In the genomic region with DNA sequence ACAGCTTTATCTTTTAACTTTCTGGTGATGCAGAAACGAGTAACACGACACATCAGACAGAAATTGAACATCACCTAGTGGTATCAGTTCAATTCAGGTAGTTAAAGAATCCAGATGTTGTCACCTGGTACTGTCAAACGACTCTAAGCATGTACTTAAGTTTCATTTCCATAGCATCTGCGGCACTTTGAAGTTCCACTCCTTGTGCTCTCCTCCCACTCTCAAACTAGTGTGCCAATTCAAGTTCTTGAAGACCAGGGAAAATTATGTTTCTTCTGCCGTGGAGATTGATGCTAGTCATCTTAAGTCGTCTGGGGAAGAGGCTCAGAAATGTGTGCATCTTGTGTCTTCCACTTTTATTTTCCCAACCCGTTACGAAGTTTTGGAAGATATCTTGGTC, we compare ENCODE assay signal across 12 cellular contexts. TPM values are rescaled to one million over a fixed set of nuclear protein-coding genes. Genes with fewer than 3 reads are reported as not detected.
DNase-seq lines count a peak whose midpoint lies in the region; ATAC-seq, FAIRE-seq and TF ChIP-seq lines count a peak whose summit lies in the region.
"Had no signal": no experiment of that assay in that cellular context is flagged by ENCODE, and none has a peak within 500 bp of the region (broad histone marks: within the 10 kb centered on the region; RNA-seq: fewer than 3 reads in every experiment).

No MANE protein-coding gene starts in this region.

- intact Hi-C loops in left cardiac atrium (cut with DNase I) (no loop called here), uterus (cut with DNase I; ENCODE audit: low total_unique reads) (no loop called here)

- H3K56ac ChIP-seq in H1 (replicated peaks; ENCODE audit: insufficient read length, low read depth, low read length), result no peak overlapping the region

- H3K4me2 ChIP-seq in H1 (ENCODE audit: insufficient read depth in 1 of 2, low read depth in 2 of 2, low read length in 2 of 2), result peak overlapping the region; percentile 75 to 84

- 51% methylated on average over 8 of the region's 8 CpGs; no CpG with 5 or more reads in 1 of the 2 experiments for WGBS in H1 (ENCODE audit: extremely low coverage in 1 of 2, insufficient coverage in 1 of 2, insufficient read length in 1 of 2, insufficient replicate concordance in 2 of 2, low coverage in 1 of 2, low lambda C conversion rate in 2 of 2, missing lambda C conversion rate in 1 of 2), 2 experiments

- H3K27ac ChIP-seq in cardiac muscle cell, result no peak overlapping the region
- no peak overlapping the region for H3K27ac ChIP-seq in H1 (ENCODE audit: low read depth, low read length)
- peak overlapping the region; percentile 79 to 85 for H3K27ac ChIP-seq in uterus

- H3K4me3 ChIP-seq in cardiac muscle cell (peak overlapping the region; percentile 90), H1 (ENCODE audit: extremely low read depth in 1 of 4, insufficient read depth in 2 of 4, low read depth in 3 of 4, low read length in 4 of 4) (peak overlapping the region; percentile 59 to 87 (median 79); a peak in 7 of 8 replicates), uterus (peak overlapping the region; percentile 38 to 50)

- no peak for TF ChIP-seq EP300 in H1 (IDR thresholded peaks at IDR 0.05; ENCODE audit: borderline replicate concordance in 1 of 2, low read depth in 2 of 2, low read length in 2 of 2)

- H2AK5ac ChIP-seq in H1 (ENCODE audit: low read depth, low read length), result no peak overlapping the region

- H3K79me2 ChIP-seq in H1 (ENCODE audit: control insufficient read depth in 1 of 2, insufficient read depth in 2 of 2, low read length in 2 of 2), result peaks cover 0 to 20% of the 10 kb centered on the region in 2 experiments; a peak in 2 of 4 replicates

- CTCF ChIA-PET in H1 (lab: Charles Lee; ENCODE audit: partially characterized antibody), result no interaction called here

- no peak overlapping the region for H3K14ac ChIP-seq in H1 (ENCODE audit: insufficient read length)

- no peaks in the 10 kb centered on the region for H4K20me1 ChIP-seq in H1 (replicated peaks in 1 of 2; ENCODE audit: control insufficient read depth in 1 of 2, insufficient read depth in 2 of 2, low read length in 2 of 2)

- H4K8ac ChIP-seq in H1 (ENCODE audit: extremely low read depth, insufficient read depth, low read length), result no peak overlapping the region

- H2AFZ ChIP-seq in H1 (ENCODE audit: low read length), result peak overlapping the region; percentile 91; the same call in 1 of the 2 replicates

- no peak overlapping the region for H2BK20ac ChIP-seq in H1 (ENCODE audit: low read length)

- POLR2A ChIA-PET in H1 (lab: Charles Lee; ENCODE audit: partially characterized antibody), result no interaction called here

- no peaks in the 10 kb centered on the region for H3K27me3 ChIP-seq in cardiac muscle cell
- H3K27me3 ChIP-seq in H1 (replicated peaks in 1 of 4; ENCODE audit: control insufficient read depth in 3 of 4, extremely low read depth in 1 of 4, insufficient read depth in 3 of 4, low read length in 3 of 4), result no peaks in the 10 kb centered on the region
- peaks cover 0 to 6% of the 10 kb centered on the region in 2 donors for H3K27me3 ChIP-seq in uterus

- 0 out of 7 replicates have a peak overlapping the region, but pooled peaks of 1 of the 4 experiments have one; percentile 27 for H3K9ac ChIP-seq in H1 (replicated peaks in 1 of 4; ENCODE audit: extremely low read depth in 1 of 4, low read depth in 3 of 4, low read length in 3 of 4)

- H3K36me3 ChIP-seq in cardiac muscle cell (no peaks in the 10 kb centered on the region), H1 (ENCODE audit: control insufficient read depth in 2 of 4, insufficient read depth in 4 of 4, low read length in 3 of 4) (no peaks in the 10 kb centered on the region), uterus (no peaks in the 10 kb centered on the region)

- no peak for ATAC-seq in left cardiac atrium
- ATAC-seq: activated CD4-positive, CD25-positive, alpha-beta regulatory T cell treated with anti-CD3 and anti-CD28 coated beads, Interleukin-2, amount 50 U/mL, for 24 hours had no signal

- no peak overlapping the region for H4K91ac ChIP-seq in H1 (replicated peaks; ENCODE audit: insufficient read length, low read length)

- no peak for TF ChIP-seq RAD21 in H1 (IDR thresholded peaks at IDR 0.05 in 1 of 2, conservative IDR thresholded peaks at IDR 0.05 in 1 of 2; ENCODE audit: low read depth in 2 of 2, low read length in 2 of 2)

- no peak overlapping the region for H2BK15ac ChIP-seq in H1 (ENCODE audit: low read length)

- TF ChIP-seq CTCF in cardiac muscle cell (IDR thresholded peaks at IDR 0.05; ENCODE audit: low read depth, low read length) (no peak), H1 (IDR thresholded peaks at IDR 0.05; ENCODE audit: control extremely low read depth in 1 of 3, insufficient read depth in 1 of 3, low read depth in 1 of 3, low read length in 3 of 3) (no peak), uterus (IDR thresholded peaks at IDR 0.05) (no peak)

- H3K9me3 ChIP-seq in cardiac muscle cell (ENCODE audit: low read depth) (no peaks in the 10 kb centered on the region), H1 (ENCODE audit: insufficient read depth in 2 of 2, low read depth in 1 of 2, low read length in 1 of 2) (no peaks in the 10 kb centered on the region), uterus (no peaks in the 10 kb centered on the region)

- H2BK12ac ChIP-seq in H1 (ENCODE audit: low read depth, low read length), result no peak overlapping the region

- DNase-seq in cardiac muscle cell (ENCODE audit: low read depth in 1 of 2, low spot score in 1 of 2), result peak in 1 of 2 donors; percentile 23
- DNase-seq in left cardiac atrium, result no peak
- DNase-seq in H1 (ENCODE audit: low read depth in 1 of 2, low spot score in 2 of 2), result no peak
- DNase-seq in left kidney (ENCODE audit: low read depth, low spot score), result peak; percentile 56
- DNase-seq in uterus, result no peak
- DNase-seq in NCI-H2196 treated with DMSO at 0.1 percent for 48 hours (lab: John Stamatoyannopoulos, UW; ENCODE audit: unreplicated experiment), result no peak
- no peak for DNase-seq in mesenteric fat pad (ENCODE audit: low spot score)
- no peak for DNase-seq in stimulated activated naive CD4-positive, alpha-beta T cell (lab: John Stamatoyannopoulos, UW)
- DNase-seq: COR-L47; effector CD4-positive, alpha-beta T cell had no signal

- H2BK120ac ChIP-seq in H1 (replicated peaks; ENCODE audit: low read depth, low read length), result no peak overlapping the region

- TF ChIP-seq POLR2A in H1 (IDR thresholded peaks at IDR 0.05; ENCODE audit: control extremely low read depth in 1 of 2, low read depth in 2 of 2, low read length in 2 of 2), result no peak
- no peak for TF ChIP-seq POLR2A in uterus (IDR thresholded peaks at IDR 0.05)

- H4K5ac ChIP-seq in H1 (ENCODE audit: insufficient read length, low read depth, low read length), result no peak overlapping the region

- peaks cover 21% of the 10 kb centered on the region for H3K4me1 ChIP-seq in cardiac muscle cell (ENCODE audit: low read depth)
- peaks cover 0 to 6% (median 1%) of the 10 kb centered on the region in 4 experiments; a peak in 2 of 7 replicates for H3K4me1 ChIP-seq in H1 (replicated peaks in 1 of 4; ENCODE audit: control insufficient read depth in 3 of 4, insufficient read depth in 4 of 4, low read length in 3 of 4)
- no peaks in the 10 kb centered on the region for H3K4me1 ChIP-seq in uterus

- no peak overlapping the region for H3K18ac ChIP-seq in H1 (ENCODE audit: extremely low read depth, low read length)

- no peaks in the 10 kb centered on the region for H3K79me1 ChIP-seq in H1 (ENCODE audit: low read depth, low read length)

- peaks cover 4% of the 10 kb centered on the region; the same call in 1 of the 2 replicates for H3K23me2 ChIP-seq in H1 (ENCODE audit: low read depth, low read length)

- no peak overlapping the region for H3K4ac ChIP-seq in H1 (replicated peaks; ENCODE audit: insufficient read length, low read depth, low read length)

- no peak for FAIRE-seq in H1 (lab: Jason Lieb, UNC)
- FAIRE-seq: A204.1 had no signal

- H2BK5ac ChIP-seq in H1 (ENCODE audit: low read depth, low read length), result no peak overlapping the region

- H3K23ac ChIP-seq in H1 (ENCODE audit: insufficient read length), result no peak overlapping the region

TF ChIP-seq in H1, 55 proteins besides CTCF, POLR2A, EP300 and RAD21:
- TF ChIP-seq EZH2 (IDR thresholded peaks at IDR 0.05; ENCODE audit: low read depth, low read length, severe bottlenecking), result no peak
TF ChIP-seq in H1: peak in this region for 0.

RNA-seq across cellular contexts. Expression of a gene that starts 0.9 kb away (rescaled TPM):
- total RNA-seq in cardiac muscle cell (72.1 and 95.2 TPM in 2 replicates), left cardiac atrium (10 to 100 TPM; 13.7 to 14.7 TPM), uterus (100 to 1,000 TPM in 1 of 4 donors, 10 to 100 TPM in 2, under 1 TPM in 1; 0.88 to 113 (median 42.9) TPM), mesenteric fat pad (0.16 TPM)
- polyA plus RNA-seq in cardiac muscle cell (40.1 and 53.0 TPM in 2 replicates), H1 (2011; rRNA removed) (5.9 and 6.5 TPM in 2 replicates)
- total RNA-seq in H1 (2021; fragmentation: NEBNext Ultra II Directional; extraction: Animal tissue kit (Norgen Biotek cat#: 25700)), result 10.4 and 11.8 TPM in 2 replicates
- 6.2 TPM for polyA plus RNA-seq in H1 (2011; cell fraction: cytosol; rRNA removed)
- 25.7 TPM for polyA plus RNA-seq in H1 (2011; cell fraction: nucleus; rRNA removed)
- polyA plus RNA-seq in H1 (2012, experiment 1 of 2), result 8.2 to 10.2 TPM (median 8.5 TPM) in 4 replicates
- 3.7 TPM for polyA plus RNA-seq in H1 (2012, experiment 2 of 2)
- 6.8 TPM for polyA plus RNA-seq in H1 (2013, experiment 1 of 2)
- 5.7 TPM for polyA plus RNA-seq in H1 (2013, experiment 2 of 2)
- 9.7 and 11.1 TPM in 2 replicates for polyA minus RNA-seq in H1 (2011; rRNA and poly(A)+ RNA removed)
- polyA minus RNA-seq in H1 (2011; cell fraction: cytosol; rRNA and poly(A)+ RNA removed), result 4.4 TPM
- 20.6 TPM for polyA minus RNA-seq in H1 (2011; cell fraction: nucleus; rRNA and poly(A)+ RNA removed)

RNA-seq across cellular contexts. Expression of a gene that starts 2.3 kb away (rescaled TPM):
- total RNA-seq in cardiac muscle cell (228 and 299 TPM in 2 replicates), left cardiac atrium (10 to 100 TPM; 23.0 to 23.9 TPM), uterus (100 to 1,000 TPM in 3 of 4 donors, 10 to 100 TPM in 1; 43.2 to 338 (median 127) TPM), mesenteric fat pad (1.7 TPM)
- polyA plus RNA-seq in cardiac muscle cell (98.0 and 106 TPM in 2 replicates), H1 (2011; rRNA removed) (30.2 and 30.3 TPM in 2 replicates)
- total RNA-seq in H1 (2021; fragmentation: NEBNext Ultra II Directional; extraction: Animal tissue kit (Norgen Biotek cat#: 25700)), result 22.9 and 24.9 TPM in 2 replicates
- 27.1 TPM for polyA plus RNA-seq in H1 (2011; cell fraction: cytosol; rRNA removed)
- polyA plus RNA-seq in H1 (2011; cell fraction: nucleus; rRNA removed), result 202 TPM
- polyA plus RNA-seq in H1 (2012, experiment 1 of 2), result 18.3 to 25.7 TPM (median 22.0 TPM) in 4 replicates
- polyA plus RNA-seq in H1 (2012, experiment 2 of 2), result 5.5 TPM
- 22.3 TPM for polyA plus RNA-seq in H1 (2013, experiment 1 of 2)
- polyA plus RNA-seq in H1 (2013, experiment 2 of 2), result 17.0 TPM
- 56.4 and 57.5 TPM in 2 replicates for polyA minus RNA-seq in H1 (2011; rRNA and poly(A)+ RNA removed)
- 13.3 TPM for polyA minus RNA-seq in H1 (2011; cell fraction: cytosol; rRNA and poly(A)+ RNA removed)
- 83.6 TPM for polyA minus RNA-seq in H1 (2011; cell fraction: nucleus; rRNA and poly(A)+ RNA removed)

Comparison
In these comparisons a context has a peak if more than half of its experiments do, and no peak if none do; other contexts are left out.
1. H3K27ac ChIP-seq: peak in uterus (2 of 2); none in cardiac muscle cell (single experiment) and H1 (single experiment).
2. Peak in every context shown above with its lines, with median percentiles within 50 percentile points of each other: H3K4me3 ChIP-seq.